ENCODE assay signal across 18 cellular contexts in genomic region chr17:82806645-82807044, GRCh38. TPM values are rescaled to one million over a fixed set of nuclear protein-coding genes. Genes with fewer than 3 reads are reported as not detected.
DNase-seq lines count a peak whose midpoint lies in the region; ATAC-seq, FAIRE-seq and TF ChIP-seq lines count a peak whose summit lies in the region.
"Had no signal": no experiment of that assay in that cellular context is flagged by ENCODE, and none has a peak within 500 bp of the region (broad histone marks: within the 10 kb centered on the region; RNA-seq: fewer than 3 reads in every experiment).

No MANE protein-coding gene starts in this region.

- no peak for FAIRE-seq in H1 (lab: Jason Lieb, UNC)
- FAIRE-seq: A549, GM19239 had no signal

- no peak overlapping the region for H2BK20ac ChIP-seq in H1 (ENCODE audit: low read length)

- H3K4ac ChIP-seq in H1 (replicated peaks; ENCODE audit: insufficient read length, low read depth, low read length): no peak overlapping the region
- no peak overlapping the region for H3K4ac ChIP-seq in neuronal stem cell (ENCODE audit: low read length)

- H3K23ac ChIP-seq in H1 (ENCODE audit: insufficient read length): no peak overlapping the region
- H3K23ac ChIP-seq in neuronal stem cell (ENCODE audit: low read depth, low read length, poor library complexity): no peak overlapping the region

- H3K4me2 ChIP-seq in H1 (ENCODE audit: insufficient read depth in 1 of 2, low read depth in 2 of 2, low read length in 2 of 2): no peak overlapping the region
- no peak overlapping the region for H3K4me2 ChIP-seq in neuronal stem cell (ENCODE audit: insufficient read depth, low read length, poor library complexity, severe bottlenecking)
- H3K4me2 ChIP-seq: A549, BLaER1 had no signal

- H2BK120ac ChIP-seq in H1 (replicated peaks; ENCODE audit: low read depth, low read length) (no peak overlapping the region), neuronal stem cell (ENCODE audit: low read depth, low read length) (no peak overlapping the region)

- H2BK15ac ChIP-seq in H1 (ENCODE audit: low read length) (no peak overlapping the region), neuronal stem cell (ENCODE audit: low read length) (no peak overlapping the region)

- no peak overlapping the region for H2BK5ac ChIP-seq in H1 (ENCODE audit: low read depth, low read length)
- H2BK5ac ChIP-seq in neuronal stem cell (ENCODE audit: low read length): no peak overlapping the region

- H3K4me1 ChIP-seq in left ventricle myocardium inferior (peaks cover 38% of the 10 kb centered on the region), H1 (replicated peaks in 1 of 4; ENCODE audit: control insufficient read depth in 3 of 4, insufficient read depth in 4 of 4, low read length in 3 of 4) (no peaks in the 10 kb centered on the region; a peak in 1 of 7 replicates), neuronal stem cell (ENCODE audit: control insufficient read depth in 2 of 2, insufficient read depth in 1 of 2, low read depth in 1 of 2, low read length in 2 of 2) (peaks cover 0 to 4% of the 10 kb centered on the region in 2 donors)
- H3K4me1 ChIP-seq: A549, Peyer's patch had no signal

- H3K14ac ChIP-seq in H1 (ENCODE audit: insufficient read length) (no peak overlapping the region), neuronal stem cell (ENCODE audit: low read length) (no peak overlapping the region)

- H4K8ac ChIP-seq in H1 (ENCODE audit: extremely low read depth, insufficient read depth, low read length) (peak overlapping the region; percentile 46; the same call in 1 of the 2 replicates), neuronal stem cell (ENCODE audit: low read depth, low read length) (peak overlapping the region; percentile 9)

- no peak overlapping the region for H4K91ac ChIP-seq in H1 (replicated peaks; ENCODE audit: insufficient read length, low read length)
- no peak overlapping the region for H4K91ac ChIP-seq in neuronal stem cell (ENCODE audit: low read depth, low read length, poor library complexity)

- POLR2A ChIA-PET in H1 (lab: Charles Lee; ENCODE audit: partially characterized antibody): no interaction called here

- H2AFZ ChIP-seq in H1 (ENCODE audit: low read length) (no peak overlapping the region), neuronal stem cell (ENCODE audit: low read length) (no peak overlapping the region)

- H3K36me3 ChIP-seq in left ventricle myocardium inferior (peaks cover 25% of the 10 kb centered on the region), H1 (ENCODE audit: control insufficient read depth in 2 of 4, insufficient read depth in 4 of 4, low read length in 3 of 4) (peaks cover 4 to 28% (median 12%) of the 10 kb centered on the region in 4 experiments; a peak in 6 of 8 replicates), neuronal stem cell (replicated peaks in 1 of 2; ENCODE audit: control insufficient read depth in 2 of 2, insufficient read depth in 2 of 2, low read length in 2 of 2) (peaks cover 38 to 79% of the 10 kb centered on the region in 2 donors)

- H3K9ac ChIP-seq in H1 (replicated peaks in 1 of 4; ENCODE audit: extremely low read depth in 1 of 4, low read depth in 3 of 4, low read length in 3 of 4) (no peak overlapping the region), neuronal stem cell (ENCODE audit: low read depth, low read length, poor library complexity) (peak overlapping the region; percentile 70)
- H3K9ac ChIP-seq: BLaER1 had no signal

- H2AK5ac ChIP-seq in H1 (ENCODE audit: low read depth, low read length) (no peak overlapping the region), neuronal stem cell (ENCODE audit: low read depth, low read length) (no peak overlapping the region)

- no peak overlapping the region for H4K5ac ChIP-seq in H1 (ENCODE audit: insufficient read length, low read depth, low read length)

- H3K27me3 ChIP-seq in left ventricle myocardium inferior (ENCODE audit: low read depth) (no peaks in the 10 kb centered on the region), H1 (replicated peaks in 1 of 4; ENCODE audit: control insufficient read depth in 3 of 4, extremely low read depth in 1 of 4, insufficient read depth in 3 of 4, low read length in 3 of 4) (no peaks in the 10 kb centered on the region), neuronal stem cell (ENCODE audit: control insufficient read depth in 3 of 3, insufficient read depth in 3 of 3, low read depth in 1 of 3, low read length in 3 of 3) (no peaks in the 10 kb centered on the region)
- H3K27me3 ChIP-seq: BLaER1, Peyer's patch had no signal

- no peaks in the 10 kb centered on the region for H3K9me3 ChIP-seq in left ventricle myocardium inferior (replicated peaks)
- H3K9me3 ChIP-seq in H1 (ENCODE audit: insufficient read depth in 2 of 2, low read depth in 1 of 2, low read length in 1 of 2): peaks cover 2 to 3% of the 10 kb centered on the region in 2 experiments; a peak in 3 of 4 replicates
- peaks cover 2 to 4% of the 10 kb centered on the region in 2 donors for H3K9me3 ChIP-seq in neuronal stem cell (replicated peaks in 1 of 2; ENCODE audit: control insufficient read depth in 2 of 2, insufficient read depth in 1 of 2, low read depth in 1 of 2, low read length in 2 of 2)
- H3K9me3 ChIP-seq: A549, Peyer's patch had no signal

- peaks cover 3 to 5% of the 10 kb centered on the region in 2 experiments for H4K20me1 ChIP-seq in H1 (replicated peaks in 1 of 2; ENCODE audit: control insufficient read depth in 1 of 2, insufficient read depth in 2 of 2, low read length in 2 of 2)

- intact Hi-C loops in left ventricle myocardium inferior (cut with micrococcal nuclease): no loop called here
- intact Hi-C loops in left ventricle myocardium superior (cut with micrococcal nuclease): no loop called here

- no peak for DNase-seq in left ventricle myocardium inferior
- DNase-seq in left ventricle myocardium superior: no peak
- no peak for DNase-seq in H1 (ENCODE audit: low read depth in 1 of 2, low spot score in 2 of 2)
- no peak for DNase-seq in neuronal stem cell (ENCODE audit: low spot score)
- no peak for DNase-seq in stimulated activated CD8-positive, alpha-beta memory T cell treated with anti-CD3 and anti-CD28 coated beads, Interleukin-4, amount 100 ng/mL, for 48 hours
- no peak for DNase-seq in DMS 273 treated with DMSO at 0.1 percent for 48 hours (lab: John Stamatoyannopoulos, UW)
- DNase-seq in midbrain (lab: John Stamatoyannopoulos, UW): no peak
- DNase-seq: CD4-positive, alpha-beta memory T cell; GF-D8; GOT3; NCI-H1105 treated with DMSO at 0.1 percent for 48 hours; NCI-H1694 treated with DMSO at 0.1 percent for 48 hours; Peyer's patch; SHP77 had no signal

- peaks cover 7% of the 10 kb centered on the region for H3K79me1 ChIP-seq in H1 (ENCODE audit: low read depth, low read length)
- peaks cover 26% of the 10 kb centered on the region for H3K79me1 ChIP-seq in neuronal stem cell (ENCODE audit: low read depth, low read length)

- H3K56ac ChIP-seq in H1 (replicated peaks; ENCODE audit: insufficient read length, low read depth, low read length): no peak overlapping the region

- TF ChIP-seq CTCF in left ventricle myocardium inferior (IDR thresholded peaks at IDR 0.05; ENCODE audit: borderline replicate concordance): no peak
- TF ChIP-seq CTCF in H1 (IDR thresholded peaks at IDR 0.05; ENCODE audit: control extremely low read depth in 1 of 3, insufficient read depth in 1 of 3, low read depth in 1 of 3, low read length in 3 of 3): no peak

- H3K4me3 ChIP-seq in left ventricle myocardium inferior: no peak overlapping the region
- no peak overlapping the region for H3K4me3 ChIP-seq in H1 (ENCODE audit: extremely low read depth in 1 of 4, insufficient read depth in 2 of 4, low read depth in 3 of 4, low read length in 4 of 4)
- H3K4me3 ChIP-seq in neuronal stem cell (ENCODE audit: low read length in 2 of 2): no peak overlapping the region
- H3K4me3 ChIP-seq: A549, BLaER1, Peyer's patch had no signal

- WGBS in H1 (ENCODE audit: extremely low coverage in 1 of 2, insufficient coverage in 1 of 2, insufficient read length in 1 of 2, insufficient replicate concordance in 2 of 2, low coverage in 1 of 2, low lambda C conversion rate in 2 of 2, missing lambda C conversion rate in 1 of 2), 2 experiments: 94% methylated on average over 15 of the region's 21 CpGs; no CpG with 5 or more reads in 1 of the 2 experiments
- no CpG with 5 or more reads among the region's 21 CpGs for WGBS in neuronal stem cell (ENCODE audit: extremely low coverage in 2 of 2, insufficient read length in 2 of 2, insufficient replicate concordance in 1 of 2), 2 donors

- TF ChIP-seq RAD21 in H1 (IDR thresholded peaks at IDR 0.05 in 1 of 2, conservative IDR thresholded peaks at IDR 0.05 in 1 of 2; ENCODE audit: low read depth in 2 of 2, low read length in 2 of 2): no peak

- TF ChIP-seq POLR2A in H1 (IDR thresholded peaks at IDR 0.05; ENCODE audit: control extremely low read depth in 1 of 2, low read depth in 2 of 2, low read length in 2 of 2): no peak

- no peaks in the 10 kb centered on the region for H3K23me2 ChIP-seq in H1 (ENCODE audit: low read depth, low read length)

- H3K27ac ChIP-seq in left ventricle myocardium inferior (replicated peaks): peak overlapping the region; percentile 83
- no peak overlapping the region for H3K27ac ChIP-seq in H1 (ENCODE audit: low read depth, low read length)
- H3K27ac ChIP-seq in neuronal stem cell (replicated peaks; ENCODE audit: low read length): no peak overlapping the region
- H3K27ac ChIP-seq: A549, BLaER1, Peyer's patch had no signal

- CTCF ChIA-PET in H1 (lab: Charles Lee; ENCODE audit: partially characterized antibody): interaction anchor here (0.9 to 4.1 kb wide), 3 partner anchors 16 to 111 kb away, joined by 3 to 17 read pairs (median 5); no protein-coding TSS in a partner anchor

- no peak for TF ChIP-seq EP300 in H1 (IDR thresholded peaks at IDR 0.05; ENCODE audit: borderline replicate concordance in 1 of 2, low read depth in 2 of 2, low read length in 2 of 2)

- H2BK12ac ChIP-seq in H1 (ENCODE audit: low read depth, low read length) (no peak overlapping the region), neuronal stem cell (ENCODE audit: low read length) (no peak overlapping the region)

- H3K18ac ChIP-seq in H1 (ENCODE audit: extremely low read depth, low read length): no peak overlapping the region
- peak overlapping the region; percentile 41 for H3K18ac ChIP-seq in neuronal stem cell (ENCODE audit: low read length)

- ATAC-seq in left ventricle myocardium superior: no peak
- ATAC-seq: A549 had no signal

- H3K79me2 ChIP-seq in H1 (ENCODE audit: control insufficient read depth in 1 of 2, insufficient read depth in 2 of 2, low read length in 2 of 2): peaks cover 0 to 19% of the 10 kb centered on the region in 2 experiments; a peak in 2 of 4 replicates

RNA-seq across cellular contexts. Expression of gene ZNF750, which starts 33.2 kb away (rescaled TPM):
- not detected for total RNA-seq in left ventricle myocardium inferior
- total RNA-seq in left ventricle myocardium superior: 0.15 TPM
- total RNA-seq in H1 (2021; fragmentation: NEBNext Ultra II Directional; extraction: Animal tissue kit (Norgen Biotek cat#: 25700)): not detected in 2 replicates
- 0.02 TPM in 1 of 2 replicates, not detected in the other for polyA plus RNA-seq in H1 (2011; rRNA removed)
- polyA plus RNA-seq in H1 (2011; cell fraction: cytosol; rRNA removed): not detected
- not detected for polyA plus RNA-seq in H1 (2011; cell fraction: nucleus; rRNA removed)
- polyA plus RNA-seq in H1 (2012, experiment 1 of 2): 0.12 to 0.14 TPM in 2 of 4 replicates, not detected in the others
- polyA plus RNA-seq in H1 (2012, experiment 2 of 2): 0.04 TPM
- polyA plus RNA-seq in H1 (2013, experiment 1 of 2): 0.02 TPM
- 0.02 TPM for polyA plus RNA-seq in H1 (2013, experiment 2 of 2)
- not detected in 2 replicates for polyA minus RNA-seq in H1 (2011; rRNA and poly(A)+ RNA removed)
- polyA minus RNA-seq in H1 (2011; cell fraction: cytosol; rRNA and poly(A)+ RNA removed): not detected
- not detected for polyA minus RNA-seq in H1 (2011; cell fraction: nucleus; rRNA and poly(A)+ RNA removed)
- polyA plus RNA-seq in neuronal stem cell (2013, experiment 1 of 2): 0.01 TPM
- 0.01 TPM for polyA plus RNA-seq in neuronal stem cell (2013, experiment 2 of 2)
- total RNA-seq: CD4-positive, alpha-beta memory T cell; NCI-H460; Peyer's patch had no signal
- polyA plus RNA-seq: A549; CD4-positive, alpha-beta memory T cell had no signal

RNA-seq across cellular contexts. Expression of gene TBCD, which starts 54.8 kb away (rescaled TPM):
- total RNA-seq in left ventricle myocardium inferior: 48.0 TPM
- 53.4 TPM for total RNA-seq in left ventricle myocardium superior
- total RNA-seq in H1 (2021; fragmentation: NEBNext Ultra II Directional; extraction: Animal tissue kit (Norgen Biotek cat#: 25700)): 117 and 118 TPM in 2 replicates
- 162 and 214 TPM in 2 replicates for polyA plus RNA-seq in H1 (2011; rRNA removed)
- 111 TPM for polyA plus RNA-seq in H1 (2011; cell fraction: cytosol; rRNA removed)
- polyA plus RNA-seq in H1 (2011; cell fraction: nucleus; rRNA removed): 346 TPM
- polyA plus RNA-seq in H1 (2012, experiment 1 of 2): 116 to 160 TPM (median 143 TPM) in 4 replicates
- polyA plus RNA-seq in H1 (2012, experiment 2 of 2): 116 TPM
- polyA plus RNA-seq in H1 (2013, experiment 1 of 2): 64.1 TPM
- polyA plus RNA-seq in H1 (2013, experiment 2 of 2): 59.0 TPM
- polyA minus RNA-seq in H1 (2011; rRNA and poly(A)+ RNA removed): 107 and 112 TPM in 2 replicates
- polyA minus RNA-seq in H1 (2011; cell fraction: cytosol; rRNA and poly(A)+ RNA removed): 87.7 TPM
- 90.6 TPM for polyA minus RNA-seq in H1 (2011; cell fraction: nucleus; rRNA and poly(A)+ RNA removed)
- polyA plus RNA-seq in neuronal stem cell (2013, experiment 1 of 2): 62.8 TPM
- 65.7 TPM for polyA plus RNA-seq in neuronal stem cell (2013, experiment 2 of 2)
